Comparison of ENCODE assay signal across 23 cellular contexts in the genomic region with DNA sequence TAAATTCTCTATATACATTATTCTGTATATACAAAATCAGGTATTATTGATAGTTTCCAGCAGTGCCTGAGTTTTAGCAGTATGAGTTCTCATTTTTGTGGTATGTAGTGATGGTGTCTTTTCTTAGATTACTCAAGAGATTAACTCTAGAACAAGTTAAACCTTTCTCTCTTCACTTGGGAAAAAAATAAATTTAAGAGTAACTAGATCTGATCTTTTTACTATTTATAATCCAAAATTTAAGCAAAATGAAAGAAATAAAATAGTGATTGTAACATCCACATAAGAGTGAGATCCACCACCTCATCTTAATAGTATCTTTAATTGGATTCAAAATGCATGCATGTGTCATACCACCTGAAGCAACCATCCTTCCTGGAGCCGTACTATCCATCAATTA.
"Had no signal": no experiment of that assay in that cellular context is flagged by ENCODE, and none has a peak within 500 bp of the region (broad histone marks: within the 10 kb centered on the region; RNA-seq: fewer than 3 reads in every experiment).

No MANE protein-coding gene starts in this region.

- H3K36me3 ChIP-seq: uterus had no signal

- H3K4me2 ChIP-seq: neural progenitor cell had no signal

- ATAC-seq: heart left ventricle; left ventricle myocardium superior; lower lobe of right lung; natural killer cell; sciatic nerve; stimulated activated naive B cell treated with anti-CD40 and anti-IgM and Interleukin-4, amounts not matched to agents 10 μg/mL and 1 μg/mL and 100 μg/mL, for 72 hours had no signal

- H3K9ac ChIP-seq: neural progenitor cell had no signal

- H3K4me1 ChIP-seq: heart left ventricle, lower lobe of right lung, right atrium auricular region, tibial nerve, uterus had no signal

- DNase-seq: heart left ventricle; hypothalamus; islet precursor cell; left ventricle myocardium superior; lower lobe of right lung; mammary epithelial cell; mesendoderm; naive B cell; natural killer cell; nephron progenitor cell; occipital lobe; stimulated activated CD4-positive, alpha-beta T cell treated with anti-CD3 and anti-CD28 coated beads, Interleukin-12 subunit alpha, Interleukin-12 subunit beta, amount 100 ng/mL, for 4 hours; stimulated activated CD4-positive, alpha-beta T cell treated with anti-CD3 and anti-CD28 coated beads, Interleukin-15, amount 100 ng/mL, for 24 hours; stimulated activated CD4-positive, alpha-beta T cell treated with anti-CD3 and anti-CD28 coated beads, Interleukin-2, amount 100 ng/mL, for 24 hours; stimulated activated CD4-positive, alpha-beta T cell treated with anti-CD3 and anti-CD28 coated beads, Interleukin-4, amount 100 ng/mL, for 1 hour; stimulated activated naive B cell treated with anti-CD40 and anti-IgM and Interleukin-4, amounts not matched to agents 10 μg/mL and 1 μg/mL and 100 μg/mL, for 72 hours; uterus had no signal

- H2AFZ ChIP-seq: neural progenitor cell had no signal

- H3K27me3 ChIP-seq: heart left ventricle, neural progenitor cell, neutrophil, right atrium auricular region, tibial nerve, uterus had no signal

- H3K9me3 ChIP-seq: neutrophil, uterus had no signal

- H3K27ac ChIP-seq: heart left ventricle, lower lobe of right lung, neural progenitor cell, neutrophil, right atrium auricular region, skin epidermis, tibial nerve, uterus had no signal

- H3K4me3 ChIP-seq: heart left ventricle, lower lobe of right lung, neural progenitor cell, right atrium auricular region, skin epidermis, tibial nerve, uterus had no signal
